1 cellular context compared by ENCODE assay signal in the genomic region with DNA sequence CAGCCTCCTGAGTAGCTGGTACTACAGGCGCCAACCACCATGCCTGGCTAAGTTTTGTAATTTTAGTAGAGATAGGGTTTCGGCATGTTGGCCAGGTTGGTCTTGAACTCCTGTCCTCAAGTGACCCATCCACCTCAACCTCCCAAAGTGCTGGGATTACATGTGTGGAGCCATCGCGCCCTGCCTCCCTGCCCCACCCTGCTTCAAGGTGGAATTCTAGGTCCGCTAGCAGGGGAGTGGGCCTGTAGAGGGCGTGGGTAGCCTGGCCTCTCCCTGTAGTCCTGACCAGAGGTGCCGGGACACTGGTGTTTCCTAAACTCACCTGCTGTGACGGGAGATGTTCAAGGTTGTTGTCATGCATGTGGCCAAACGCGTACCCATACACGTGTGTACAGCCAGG.
TF ChIP-seq lines count a peak whose summit lies in the region.

No MANE protein-coding gene starts in this region.

TF ChIP-seq in K562, 482 proteins besides CTCF, POLR2A, EP300 and RAD21:
- TF ChIP-seq, protein P1, sequence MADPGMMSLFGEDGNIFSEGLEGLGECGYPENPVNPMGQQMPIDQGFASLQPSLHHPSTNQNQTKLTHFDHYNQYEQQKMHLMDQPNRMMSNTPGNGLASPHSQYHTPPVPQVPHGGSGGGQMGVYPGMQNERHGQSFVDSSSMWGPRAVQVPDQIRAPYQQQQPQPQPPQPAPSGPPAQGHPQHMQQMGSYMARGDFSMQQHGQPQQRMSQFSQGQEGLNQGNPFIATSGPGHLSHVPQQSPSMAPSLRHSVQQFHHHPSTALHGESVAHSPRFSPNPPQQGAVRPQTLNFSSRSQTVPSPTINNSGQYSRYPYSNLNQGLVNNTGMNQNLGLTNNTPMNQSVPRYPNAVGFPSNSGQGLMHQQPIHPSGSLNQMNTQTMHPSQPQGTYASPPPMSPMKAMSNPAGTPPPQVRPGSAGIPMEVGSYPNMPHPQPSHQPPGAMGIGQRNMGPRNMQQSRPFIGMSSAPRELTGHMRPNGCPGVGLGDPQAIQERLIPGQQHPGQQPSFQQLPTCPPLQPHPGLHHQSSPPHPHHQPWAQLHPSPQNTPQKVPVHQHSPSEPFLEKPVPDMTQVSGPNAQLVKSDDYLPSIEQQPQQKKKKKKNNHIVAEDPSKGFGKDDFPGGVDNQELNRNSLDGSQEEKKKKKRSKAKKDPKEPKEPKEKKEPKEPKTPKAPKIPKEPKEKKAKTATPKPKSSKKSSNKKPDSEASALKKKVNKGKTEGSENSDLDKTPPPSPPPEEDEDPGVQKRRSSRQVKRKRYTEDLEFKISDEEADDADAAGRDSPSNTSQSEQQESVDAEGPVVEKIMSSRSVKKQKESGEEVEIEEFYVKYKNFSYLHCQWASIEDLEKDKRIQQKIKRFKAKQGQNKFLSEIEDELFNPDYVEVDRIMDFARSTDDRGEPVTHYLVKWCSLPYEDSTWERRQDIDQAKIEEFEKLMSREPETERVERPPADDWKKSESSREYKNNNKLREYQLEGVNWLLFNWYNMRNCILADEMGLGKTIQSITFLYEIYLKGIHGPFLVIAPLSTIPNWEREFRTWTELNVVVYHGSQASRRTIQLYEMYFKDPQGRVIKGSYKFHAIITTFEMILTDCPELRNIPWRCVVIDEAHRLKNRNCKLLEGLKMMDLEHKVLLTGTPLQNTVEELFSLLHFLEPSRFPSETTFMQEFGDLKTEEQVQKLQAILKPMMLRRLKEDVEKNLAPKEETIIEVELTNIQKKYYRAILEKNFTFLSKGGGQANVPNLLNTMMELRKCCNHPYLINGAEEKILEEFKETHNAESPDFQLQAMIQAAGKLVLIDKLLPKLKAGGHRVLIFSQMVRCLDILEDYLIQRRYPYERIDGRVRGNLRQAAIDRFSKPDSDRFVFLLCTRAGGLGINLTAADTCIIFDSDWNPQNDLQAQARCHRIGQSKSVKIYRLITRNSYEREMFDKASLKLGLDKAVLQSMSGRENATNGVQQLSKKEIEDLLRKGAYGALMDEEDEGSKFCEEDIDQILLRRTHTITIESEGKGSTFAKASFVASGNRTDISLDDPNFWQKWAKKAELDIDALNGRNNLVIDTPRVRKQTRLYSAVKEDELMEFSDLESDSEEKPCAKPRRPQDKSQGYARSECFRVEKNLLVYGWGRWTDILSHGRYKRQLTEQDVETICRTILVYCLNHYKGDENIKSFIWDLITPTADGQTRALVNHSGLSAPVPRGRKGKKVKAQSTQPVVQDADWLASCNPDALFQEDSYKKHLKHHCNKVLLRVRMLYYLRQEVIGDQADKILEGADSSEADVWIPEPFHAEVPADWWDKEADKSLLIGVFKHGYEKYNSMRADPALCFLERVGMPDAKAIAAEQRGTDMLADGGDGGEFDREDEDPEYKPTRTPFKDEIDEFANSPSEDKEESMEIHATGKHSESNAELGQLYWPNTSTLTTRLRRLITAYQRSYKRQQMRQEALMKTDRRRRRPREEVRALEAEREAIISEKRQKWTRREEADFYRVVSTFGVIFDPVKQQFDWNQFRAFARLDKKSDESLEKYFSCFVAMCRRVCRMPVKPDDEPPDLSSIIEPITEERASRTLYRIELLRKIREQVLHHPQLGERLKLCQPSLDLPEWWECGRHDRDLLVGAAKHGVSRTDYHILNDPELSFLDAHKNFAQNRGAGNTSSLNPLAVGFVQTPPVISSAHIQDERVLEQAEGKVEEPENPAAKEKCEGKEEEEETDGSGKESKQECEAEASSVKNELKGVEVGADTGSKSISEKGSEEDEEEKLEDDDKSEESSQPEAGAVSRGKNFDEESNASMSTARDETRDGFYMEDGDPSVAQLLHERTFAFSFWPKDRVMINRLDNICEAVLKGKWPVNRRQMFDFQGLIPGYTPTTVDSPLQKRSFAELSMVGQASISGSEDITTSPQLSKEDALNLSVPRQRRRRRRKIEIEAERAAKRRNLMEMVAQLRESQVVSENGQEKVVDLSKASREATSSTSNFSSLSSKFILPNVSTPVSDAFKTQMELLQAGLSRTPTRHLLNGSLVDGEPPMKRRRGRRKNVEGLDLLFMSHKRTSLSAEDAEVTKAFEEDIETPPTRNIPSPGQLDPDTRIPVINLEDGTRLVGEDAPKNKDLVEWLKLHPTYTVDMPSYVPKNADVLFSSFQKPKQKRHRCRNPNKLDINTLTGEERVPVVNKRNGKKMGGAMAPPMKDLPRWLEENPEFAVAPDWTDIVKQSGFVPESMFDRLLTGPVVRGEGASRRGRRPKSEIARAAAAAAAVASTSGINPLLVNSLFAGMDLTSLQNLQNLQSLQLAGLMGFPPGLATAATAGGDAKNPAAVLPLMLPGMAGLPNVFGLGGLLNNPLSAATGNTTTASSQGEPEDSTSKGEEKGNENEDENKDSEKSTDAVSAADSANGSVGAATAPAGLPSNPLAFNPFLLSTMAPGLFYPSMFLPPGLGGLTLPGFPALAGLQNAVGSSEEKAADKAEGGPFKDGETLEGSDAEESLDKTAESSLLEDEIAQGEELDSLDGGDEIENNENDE (IDR thresholded peaks at IDR 0.05; ENCODE audit: low read depth, low read length): no peak
- TF ChIP-seq CBX1 (IDR thresholded peaks at IDR 0.05; ENCODE audit: low read depth) (no peak), KAT2B (IDR thresholded peaks at IDR 0.05; ENCODE audit: low read depth, low read length) (no peak)
- TF ChIP-seq, protein P2, sequence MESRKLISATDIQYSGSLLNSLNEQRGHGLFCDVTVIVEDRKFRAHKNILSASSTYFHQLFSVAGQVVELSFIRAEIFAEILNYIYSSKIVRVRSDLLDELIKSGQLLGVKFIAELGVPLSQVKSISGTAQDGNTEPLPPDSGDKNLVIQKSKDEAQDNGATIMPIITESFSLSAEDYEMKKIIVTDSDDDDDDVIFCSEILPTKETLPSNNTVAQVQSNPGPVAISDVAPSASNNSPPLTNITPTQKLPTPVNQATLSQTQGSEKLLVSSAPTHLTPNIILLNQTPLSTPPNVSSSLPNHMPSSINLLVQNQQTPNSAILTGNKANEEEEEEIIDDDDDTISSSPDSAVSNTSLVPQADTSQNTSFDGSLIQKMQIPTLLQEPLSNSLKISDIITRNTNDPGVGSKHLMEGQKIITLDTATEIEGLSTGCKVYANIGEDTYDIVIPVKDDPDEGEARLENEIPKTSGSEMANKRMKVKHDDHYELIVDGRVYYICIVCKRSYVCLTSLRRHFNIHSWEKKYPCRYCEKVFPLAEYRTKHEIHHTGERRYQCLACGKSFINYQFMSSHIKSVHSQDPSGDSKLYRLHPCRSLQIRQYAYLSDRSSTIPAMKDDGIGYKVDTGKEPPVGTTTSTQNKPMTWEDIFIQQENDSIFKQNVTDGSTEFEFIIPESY (CRISPR knock-in tag; IDR thresholded peaks at IDR 0.05): peak; percentile 57; the same call in 1 of the 2 replicates
TF ChIP-seq in K562: peak in this region for 1.
